Comparison of ENCODE assay signal across 20 cellular contexts in genomic region chr4:15147709-15148651, GRCh38.
A peak's percentile ranks its signal among the peaks of the same experiment; 100 is the strongest.
DNase-seq lines count a peak whose midpoint lies in the region; ATAC-seq and TF ChIP-seq lines count a peak whose summit lies in the region.
"Had no signal": no experiment of that assay in that cellular context is flagged by ENCODE, and none has a peak within 500 bp of the region (broad histone marks: within the 10 kb centered on the region; RNA-seq: fewer than 3 reads in every experiment).

No MANE protein-coding gene starts in this region.

- H3K27ac ChIP-seq in VCaP = peak overlapping the region; percentile 94; the same call in 1 of the 2 replicates
- H3K27ac ChIP-seq in substantia nigra (ENCODE audit: low read depth, low read length, poor library complexity, severe bottlenecking) = peak overlapping the region; percentile 91
- H3K27ac ChIP-seq: SJSA1 had no signal

- intact Hi-C loops in Right ventricle myocardium superior (cut with DNase I) = no loop called here
- intact Hi-C loops in left cardiac atrium (cut with DNase I) = no loop called here
- intact Hi-C loops in head of caudate nucleus (cut with DNase I) = loop anchor here (2.0 to 10.0 kb wide), 3 partner anchors 15 to 145 kb away; partner anchors contain the start of gene CPEB2

- no peak for TF ChIP-seq CTCF in VCaP (conservative IDR thresholded peaks at IDR 0.05)

- ATAC-seq in Right ventricle myocardium superior (ENCODE audit: poor library complexity) (peak; percentile 15), left cardiac atrium (no peak)

- DNase-seq in Right ventricle myocardium superior = no peak
- no peak for DNase-seq in left cardiac atrium
- peak; percentile 27 to 92 (median 76) for DNase-seq in head of caudate nucleus
- DNase-seq in substantia nigra (lab: John Stamatoyannopoulos, UW) = peak in 47 of 49 donors; percentile 8 to 87 (median 58)
- DNase-seq in NCI-H2081 treated with DMSO at 0.1 percent for 48 hours (lab: John Stamatoyannopoulos, UW) = no peak
- DNase-seq in A172 (ENCODE audit: low spot score) = no peak
- DNase-seq in COLO668 (lab: John Stamatoyannopoulos, UW; ENCODE audit: unreplicated experiment) = no peak
- DNase-seq: activated CD4-positive, alpha-beta T cell treated with anti-CD3 and anti-CD28 coated beads, Interleukin-2, amount 10 ng/mL, durations not matched to agents 24 days and 14 days; activated T-cell treated with anti-CD3 and anti-CD28 coated beads for 4 hours; CD4-positive, alpha-beta memory T cell; central memory CD4-positive, alpha-beta T cell; EL; immature natural killer cell; NCI-H345; OCI-M1; stimulated activated CD4-positive, alpha-beta T cell treated with anti-CD3 and anti-CD28 coated beads, Interleukin-4, amount 100 ng/mL, for 1 hour; stimulated activated CD8-positive, alpha-beta memory T cell treated with anti-CD3 and anti-CD28 coated beads, Interleukin-4, amount 100 ng/mL, for 48 hours; T-helper 9 cell had no signal

Comparison
In these comparisons a context has a peak if more than half of its experiments do, and no peak if none do; other contexts are left out.
1. DNase-seq: peak in head of caudate nucleus (42 of 42) and substantia nigra (47 of 49); none in Right ventricle myocardium superior (single experiment), left cardiac atrium (single experiment), NCI-H2081 treated with DMSO at 0.1 percent for 48 hours (single experiment), A172 (single experiment) and COLO668 (single experiment).